14 cellular contexts compared by ENCODE assay signal in genomic region chr7:23476286-23477169, GRCh38. TPM values are rescaled to one million over a fixed set of nuclear protein-coding genes. Genes with fewer than 3 reads are reported as not detected.
DNase-seq lines count a peak whose midpoint lies in the region; ATAC-seq and TF ChIP-seq lines count a peak whose summit lies in the region.
"Had no signal": no experiment of that assay in that cellular context is flagged by ENCODE, and none has a peak within 500 bp of the region (broad histone marks: within the 10 kb centered on the region; RNA-seq: fewer than 3 reads in every experiment).

No MANE protein-coding gene starts in this region.

- no peak overlapping the region for H2AFZ ChIP-seq in neuron (ENCODE audit: low read depth, low read length)

- H3K9me3 Mint-ChIP-seq in WTC11 = no peaks in the 10 kb centered on the region
- H3K9me3 Mint-ChIP-seq in activated T-cell treated with anti-CD3 and anti-CD28 coated beads, Interleukin-2, amount 50 U/mL, for 24 hours = no peaks in the 10 kb centered on the region
- H3K9me3 Mint-ChIP-seq: dendritic cell treated with granulocyte-macrophage colony-stimulating factor and Interleukin-4, amounts not matched to agents 40 ng/mL and 50 ng/mL, for 4 days had no signal

- TF ChIP-seq CTCF in WTC11 (IDR thresholded peaks at IDR 0.05) = no peak
- no peak for TF ChIP-seq CTCF in GM10266 (IDR thresholded peaks at IDR 0.05; ENCODE audit: control insufficient read depth, insufficient read depth, low read depth, missing control alignments)

- POLR2A ChIA-PET in WTC11 (lab: Charles Lee) = interaction anchor here (0.6 kb wide), 1 partner anchor 1036 kb away, joined by 8 read pairs; no protein-coding TSS in a partner anchor

- peak overlapping the region; percentile 98 for H3K4me3 Mint-ChIP-seq in WTC11
- H3K4me3 Mint-ChIP-seq in activated T-cell treated with anti-CD3 and anti-CD28 coated beads, Interleukin-2, amount 50 U/mL, for 24 hours = no peak overlapping the region
- H3K4me3 Mint-ChIP-seq: dendritic cell treated with granulocyte-macrophage colony-stimulating factor and Interleukin-4, amounts not matched to agents 40 ng/mL and 50 ng/mL, for 4 days had no signal

- peaks cover 39% of the 10 kb centered on the region for H3K4me1 Mint-ChIP-seq in WTC11
- peaks cover 12% of the 10 kb centered on the region for H3K4me1 Mint-ChIP-seq in activated T-cell treated with anti-CD3 and anti-CD28 coated beads, Interleukin-2, amount 50 U/mL, for 24 hours (ENCODE audit: low read depth)

- peak overlapping the region; percentile 63 for H3K4me3 ChIP-seq in neuron (ENCODE audit: low read length)
- H3K4me3 ChIP-seq: vagina had no signal

- peak overlapping the region; percentile 84 for H3K27ac Mint-ChIP-seq in WTC11
- H3K27ac Mint-ChIP-seq in activated T-cell treated with anti-CD3 and anti-CD28 coated beads, Interleukin-2, amount 50 U/mL, for 24 hours = no peak overlapping the region
- H3K27ac Mint-ChIP-seq: dendritic cell treated with granulocyte-macrophage colony-stimulating factor and Interleukin-4, amounts not matched to agents 40 ng/mL and 50 ng/mL, for 4 days had no signal

- CTCF ChIA-PET in WTC11 (lab: Charles Lee) = no interaction called here

- peak; percentile 30 for DNase-seq in NCI-H2227 treated with DMSO at 0.1 percent for 48 hours (lab: John Stamatoyannopoulos, UW)
- no peak for DNase-seq in NCI-H2227 (lab: John Stamatoyannopoulos, UW; ENCODE audit: unreplicated experiment)
- DNase-seq in NCI-H146 (lab: John Stamatoyannopoulos, UW) = peak; percentile 14
- no peak for DNase-seq in WTC11 (ENCODE audit: low spot score)
- no peak for DNase-seq in GM10266 (ENCODE audit: extremely low spot score)
- no peak for DNase-seq in activated T-cell treated with anti-CD3 and anti-CD28 coated beads, Interleukin-2, amount 50 U/mL, for 24 hours
- no peak for DNase-seq in hippocampal formation (lab: John Stamatoyannopoulos, UW)
- DNase-seq: activated CD8-positive, alpha-beta memory T cell treated with anti-CD3 and anti-CD28 coated beads, Interleukin-2, amount 50 U/mL, for 48 hours; NCI-H2081; nucleus accumbens had no signal

- no peaks in the 10 kb centered on the region for H3K27me3 ChIP-seq in neuron (ENCODE audit: insufficient read depth, low read length)

- H3K27me3 Mint-ChIP-seq in WTC11 (ENCODE audit: low read depth) = no peaks in the 10 kb centered on the region
- peaks cover 64% of the 10 kb centered on the region for H3K27me3 Mint-ChIP-seq in activated T-cell treated with anti-CD3 and anti-CD28 coated beads, Interleukin-2, amount 50 U/mL, for 24 hours

- no peaks in the 10 kb centered on the region for H3K9me3 ChIP-seq in neuron (ENCODE audit: low read length)
- H3K9me3 ChIP-seq: vagina had no signal

- no peaks in the 10 kb centered on the region for H3K36me3 Mint-ChIP-seq in WTC11
- no peaks in the 10 kb centered on the region for H3K36me3 Mint-ChIP-seq in activated T-cell treated with anti-CD3 and anti-CD28 coated beads, Interleukin-2, amount 50 U/mL, for 24 hours (ENCODE audit: low read depth)

- peaks cover 23% of the 10 kb centered on the region for H3K4me1 ChIP-seq in neuron (ENCODE audit: insufficient read depth, low read length)

- ATAC-seq in WTC11 = no peak
- ATAC-seq: left lobe of liver had no signal

- no peaks in the 10 kb centered on the region for H3K36me3 ChIP-seq in neuron (ENCODE audit: insufficient read depth, low read length)
- H3K36me3 ChIP-seq: vagina had no signal

TF ChIP-seq in WTC11, 78 proteins besides CTCF, POLR2A, EP300 and RAD21:
- no peak for TF ChIP-seq NFYB (CRISPR knock-in tag; conservative IDR thresholded peaks at IDR 0.05; ENCODE audit: low read depth)
- TF ChIP-seq MLX (CRISPR knock-in tag; IDR thresholded peaks at IDR 0.05) = no peak
- no peak for TF ChIP-seq ATF6 (CRISPR knock-in tag; IDR thresholded peaks at IDR 0.05)
- no peak for TF ChIP-seq SMAD3 (CRISPR knock-in tag; IDR thresholded peaks at IDR 0.05; ENCODE audit: borderline replicate concordance)

RNA-seq across cellular contexts. Expression of gene IGF2BP3, which starts 6.2 kb away (rescaled TPM):
- 129 to 165 TPM (median 164 TPM) in 3 replicates for total RNA-seq in WTC11 (2021)

RNA-seq across cellular contexts. Expression of gene TRA2A, which starts 55.3 kb away (rescaled TPM):
- 110 to 144 TPM (median 133 TPM) in 3 replicates for total RNA-seq in WTC11 (2021)

Comparison
In these comparisons a context has a peak if more than half of its experiments do, and no peak if none do; other contexts are left out.
1. DNase-seq: peak in NCI-H2227 treated with DMSO at 0.1 percent for 48 hours (single experiment) and NCI-H146 (single experiment); none in NCI-H2227 (single experiment), WTC11 (single experiment), GM10266 (single experiment), activated T-cell treated with anti-CD3 and anti-CD28 coated beads, Interleukin-2, amount 50 U/mL, for 24 hours (single experiment) and hippocampal formation (0 of 2).